23 cellular contexts compared by ENCODE assay signal in genomic region chr2:65000619-65001018, GRCh38.
"Had no signal": no experiment of that assay in that cellular context is flagged by ENCODE, and none has a peak within 500 bp of the region (broad histone marks: within the 10 kb centered on the region; RNA-seq: fewer than 3 reads in every experiment).

No MANE protein-coding gene starts in this region.

- H3K4me3 ChIP-seq: colonic mucosa, esophagus squamous epithelium, gastroesophageal sphincter, heart left ventricle, hepatocyte, lower lobe of right lung, mucosa of descending colon had no signal

- H3K27ac ChIP-seq: colonic mucosa, epithelial cell of prostate, esophagus squamous epithelium, foreskin keratinocyte, gastroesophageal sphincter, hepatocyte, lower lobe of right lung had no signal

- DNase-seq: colonic mucosa; cortex of kidney; effector CD8-positive, alpha-beta T cell; effector memory CD8-positive, alpha-beta T cell; endodermal cell; erythroblast; esophagus squamous epithelium; foreskin keratinocyte; heart left ventricle; hypothalamus; immature natural killer cell; islet precursor cell; kidney; kidney glomerular epithelial cell; left colon; left ventricle myocardium superior; lower lobe of right lung; mesenchymal stem cell; mucosa of descending colon; naive B cell had no signal

- H3K9me3 ChIP-seq: colonic mucosa, esophagus squamous epithelium, gastroesophageal sphincter, heart left ventricle, lower lobe of right lung, mucosa of descending colon had no signal

- H3K27me3 ChIP-seq: colonic mucosa, esophagus squamous epithelium, foreskin keratinocyte, gastroesophageal sphincter, heart left ventricle, hepatocyte had no signal

- H3K4me1 ChIP-seq: colonic mucosa, foreskin keratinocyte had no signal

- H3K36me3 ChIP-seq: colonic mucosa, lower lobe of right lung had no signal
